In the genomic region with DNA sequence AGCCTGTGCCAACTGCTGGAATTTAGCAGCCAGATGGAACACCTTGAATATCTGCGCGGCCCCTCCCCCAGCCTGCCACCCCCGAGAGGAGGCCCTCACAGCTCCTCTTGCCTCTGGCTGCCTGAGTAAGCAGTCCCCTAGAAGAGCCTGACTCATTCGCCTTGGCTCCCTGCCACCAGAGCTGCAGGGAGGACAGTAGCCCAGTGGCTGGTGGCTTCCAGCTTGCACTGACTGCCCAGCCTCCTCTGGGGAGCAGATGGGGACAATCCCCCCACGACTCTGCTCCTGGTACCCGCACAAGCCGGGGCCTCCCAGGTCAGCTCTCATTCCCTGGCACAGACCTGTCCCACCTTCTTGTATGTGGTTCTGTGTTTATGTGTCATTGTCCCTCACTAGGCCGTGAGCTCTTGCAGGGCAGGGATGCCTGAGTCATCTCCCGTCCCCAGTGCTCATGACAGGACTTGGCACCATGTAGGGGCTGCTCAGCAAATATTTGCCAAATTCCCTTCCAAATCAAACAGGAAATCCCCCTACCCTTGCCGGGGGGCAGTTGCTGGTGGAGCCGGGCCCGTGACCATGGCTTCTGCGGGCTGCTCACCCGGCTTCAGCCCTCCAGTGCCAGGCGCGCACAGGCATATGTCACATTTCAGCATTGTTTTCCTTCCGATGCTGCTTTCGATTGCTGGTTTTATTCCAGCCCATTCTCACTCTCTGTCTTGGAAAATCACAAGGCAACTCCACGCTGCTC, we compare ENCODE assay signal across 8 cellular contexts. TPM values are rescaled to one million over a fixed set of nuclear protein-coding genes. Genes with fewer than 3 reads are reported as not detected.
DNase-seq lines count a peak whose midpoint lies in the region; TF ChIP-seq lines count a peak whose summit lies in the region.

No MANE protein-coding gene starts in this region.

- H3K4me1 ChIP-seq in ovary (ENCODE audit: insufficient read depth) = no peaks in the 10 kb centered on the region

- H3K9me3 ChIP-seq in ovary = no peaks in the 10 kb centered on the region

- H3K27ac ChIP-seq in ovary = no peak overlapping the region

- 43 to 51% (median 50%) methylated on average over 18 to 19 of the region's 19 CpGs for WGBS in ovary, 3 donors

- no peaks in the 10 kb centered on the region for H3K36me3 ChIP-seq in ovary

- H3K4me3 ChIP-seq in ovary = no peak overlapping the region

- no peaks in the 10 kb centered on the region for H3K27me3 ChIP-seq in ovary

- no peak for TF ChIP-seq CTCF in ovary (IDR thresholded peaks at IDR 0.05)

- intact Hi-C loops in ovary (cut with DNase I) = no loop called here

- TF ChIP-seq POLR2A in ovary (IDR thresholded peaks at IDR 0.05) = no peak

- DNase-seq in GM03348 (ENCODE audit: low spot score) = peak; percentile 94
- DNase-seq in NCI-H128 (lab: John Stamatoyannopoulos, UW; ENCODE audit: unreplicated experiment) = peak; percentile 10
- DNase-seq in activated CD8-positive, alpha-beta memory T cell treated with anti-CD3 and anti-CD28 coated beads for 48 hours (ENCODE audit: low read depth in 2 of 3, low spot score in 2 of 3) = peak in 2 of 3 experiments; percentile 7 to 27
- peak; percentile 77 for DNase-seq in fibroblast of the conjunctiva (ENCODE audit: low read depth)
- DNase-seq in ovary = peak; percentile 33 to 70 (median 50)
- peak; percentile 94 for DNase-seq in ureter (ENCODE audit: low spot score)
- DNase-seq in effector CD8-positive, alpha-beta T cell (lab: John Stamatoyannopoulos, UW) = no peak
- no peak for DNase-seq in retina

- TF ChIP-seq EP300 in ovary (IDR thresholded peaks at IDR 0.05) = no peak

RNA-seq across cellular contexts. Expression of gene CACNG2, which starts 43.6 kb away (rescaled TPM):
- total RNA-seq in ovary (not detected), ureter (not detected)
- polyA plus RNA-seq in ovary = not detected

Comparison
In these comparisons a context has a peak if more than half of its experiments do, and no peak if none do; other contexts are left out.
1. DNase-seq: peak in GM03348 (single experiment), NCI-H128 (single experiment), activated CD8-positive, alpha-beta memory T cell treated with anti-CD3 and anti-CD28 coated beads for 48 hours (2 of 3), fibroblast of the conjunctiva (single experiment), ovary (5 of 5) and ureter (single experiment); none in effector CD8-positive, alpha-beta T cell (single experiment) and retina (single experiment).